ENCODE assay signal across 8 cellular contexts in the genomic region with DNA sequence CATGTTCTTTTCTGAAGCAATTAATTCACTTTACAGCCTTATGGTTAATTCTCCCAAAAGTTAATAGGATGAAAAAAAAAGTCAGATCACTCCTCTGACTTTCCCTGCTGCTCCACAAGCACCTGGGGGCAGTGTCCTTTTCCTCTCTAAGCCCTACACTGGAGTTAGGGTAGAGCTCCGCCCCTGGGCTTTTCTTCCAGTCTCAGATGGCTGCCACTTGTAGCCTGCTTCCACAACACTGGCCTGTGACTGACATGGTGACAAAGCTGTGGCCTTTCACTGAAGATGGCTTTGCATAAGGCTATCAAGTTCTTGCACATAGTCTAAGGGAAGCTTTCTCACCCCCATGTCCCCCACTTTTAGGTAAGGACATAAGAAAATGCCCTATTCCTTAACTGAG. TPM values are rescaled to one million over a fixed set of nuclear protein-coding genes. Genes with fewer than 3 reads are reported as not detected.
A peak's percentile ranks its signal among the peaks of the same experiment; 100 is the strongest.
DNase-seq lines count a peak whose midpoint lies in the region; ATAC-seq and TF ChIP-seq lines count a peak whose summit lies in the region.

No MANE protein-coding gene starts in this region.

- H3K27me3 ChIP-seq in BLaER1 treated with 17β-estradiol and CSF1 and Interleukin-3, amounts not matched to agents 10 nM and 100 nM, result no peaks in the 10 kb centered on the region
- H3K27me3 ChIP-seq in kidney epithelial cell (ENCODE audit: control insufficient read depth, insufficient read depth, low read length), result no peaks in the 10 kb centered on the region

- H4K20me1 ChIP-seq in BLaER1 treated with 17β-estradiol and CSF1 and Interleukin-3, amounts not matched to agents 10 nM and 100 nM, result peaks cover 0 to 2% (median 0%) of the 10 kb centered on the region in 11 experiments; a peak in 1 of 22 replicates

- no peak for ATAC-seq in HG03565 (IDR thresholded peaks at IDR 0.05; ENCODE audit: unreplicated experiment)

- peaks cover 30 to 39% (median 35%) of the 10 kb centered on the region in 10 experiments for H3K4me1 ChIP-seq in BLaER1 treated with 17β-estradiol and CSF1 and Interleukin-3, amounts not matched to agents 10 nM and 100 nM

- intact Hi-C loops in posterior vena cava (cut with DNase I), result loop anchor here in 1 of 2 donors (10.0 kb wide), 1 partner anchor 1354 kb away; no protein-coding TSS in a partner anchor

- H3K4me3 ChIP-seq in BLaER1 treated with 17β-estradiol and CSF1 and Interleukin-3, amounts not matched to agents 10 nM and 100 nM, result no peak overlapping the region
- H3K4me3 ChIP-seq in GM12865 (ENCODE audit: low read depth, low read length), result no peak overlapping the region
- H3K4me3 ChIP-seq in kidney epithelial cell (ENCODE audit: low read depth, low read length), result no peak overlapping the region

- no peaks in the 10 kb centered on the region for H3K36me3 ChIP-seq in BLaER1 treated with 17β-estradiol and CSF1 and Interleukin-3, amounts not matched to agents 10 nM and 100 nM
- no peaks in the 10 kb centered on the region for H3K36me3 ChIP-seq in kidney epithelial cell (ENCODE audit: control insufficient read depth, insufficient read depth, low read length)

- no peak for TF ChIP-seq CTCF in GM12865 (IDR thresholded peaks at IDR 0.05; ENCODE audit: insufficient read depth, low read depth, low read length, missing control alignments)
- TF ChIP-seq CTCF in kidney epithelial cell (IDR thresholded peaks at IDR 0.05; ENCODE audit: insufficient read depth, low read length, poor library complexity, severe bottlenecking), result peak; percentile 12

- H3K9me3 ChIP-seq in BLaER1 treated with 17β-estradiol and CSF1 and Interleukin-3, amounts not matched to agents 10 nM and 100 nM (replicated peaks in 1 of 11), result no peaks in the 10 kb centered on the region

- H3K9ac ChIP-seq in BLaER1 treated with 17β-estradiol and CSF1 and Interleukin-3, amounts not matched to agents 10 nM and 100 nM, result no peak overlapping the region

- 0 out of 22 replicates have a peak overlapping the region, but pooled peaks of 1 of the 11 experiments have one; percentile 8 for H3K27ac ChIP-seq in BLaER1 treated with 17β-estradiol and CSF1 and Interleukin-3, amounts not matched to agents 10 nM and 100 nM

- H3K4me2 ChIP-seq in BLaER1 treated with 17β-estradiol and CSF1 and Interleukin-3, amounts not matched to agents 10 nM and 100 nM, result peak overlapping the region in 10 of 11 experiments; percentile 38 to 96 (median 92); a peak in 17 of 22 replicates

- DNase-seq in GM12865 (ENCODE audit: low read depth) (peak; percentile 35), OCI-M2 (lab: John Stamatoyannopoulos, UW; ENCODE audit: unreplicated experiment) (peak; percentile 6), kidney epithelial cell (ENCODE audit: low read depth) (no peak), NCI-H2081 (lab: John Stamatoyannopoulos, UW) (no peak), posterior vena cava (ENCODE audit: low spot score) (no peak), KG1 (lab: John Stamatoyannopoulos, UW) (no peak)

RNA-seq across cellular contexts. Expression of a gene that starts 1.3 kb away (rescaled TPM):
- total RNA-seq in kidney epithelial cell (18.1 and 19.1 TPM in 2 replicates), posterior vena cava (1 to 10 TPM; 7.6 to 9.3 TPM)

RNA-seq across cellular contexts. Expression of a gene that starts 9.0 kb away (rescaled TPM):
- total RNA-seq in kidney epithelial cell (35.9 and 41.5 TPM in 2 replicates), posterior vena cava (10 to 100 TPM; 53.4 to 62.6 TPM)

RNA-seq across cellular contexts. Expression of a gene that starts 27.2 kb away (rescaled TPM):
- total RNA-seq in kidney epithelial cell (6.5 and 8.2 TPM in 2 replicates), posterior vena cava (1 to 10 TPM; 1.2 to 1.4 TPM)

Comparison
In these comparisons a context has a peak if more than half of its experiments do, and no peak if none do; other contexts are left out.
1. DNase-seq: peak in GM12865 (single experiment) and OCI-M2 (single experiment); none in kidney epithelial cell (single experiment), NCI-H2081 (0 of 2), posterior vena cava (single experiment) and KG1 (single experiment).